13 cellular contexts compared by ENCODE assay signal in genomic region chr12:22283006-22283506, GRCh38. TPM values are rescaled to one million over a fixed set of nuclear protein-coding genes. Genes with fewer than 3 reads are reported as not detected.
DNase-seq lines count a peak whose midpoint lies in the region; ATAC-seq and TF ChIP-seq lines count a peak whose summit lies in the region.
"Had no signal": no experiment of that assay in that cellular context is flagged by ENCODE, and none has a peak within 500 bp of the region (broad histone marks: within the 10 kb centered on the region; RNA-seq: fewer than 3 reads in every experiment).

No MANE protein-coding gene starts in this region.

- no peaks in the 10 kb centered on the region for H3K36me3 ChIP-seq in breast epithelium
- no peaks in the 10 kb centered on the region for H3K36me3 ChIP-seq in smooth muscle cell (ENCODE audit: low read depth)
- H3K36me3 ChIP-seq in naive thymus-derived CD4-positive, alpha-beta T cell (ENCODE audit: control insufficient read depth in 2 of 3, insufficient read depth in 3 of 3, low read length in 3 of 3), result peaks cover 0 to 4% (median 0%) of the 10 kb centered on the region in 3 experiments

- H3K27ac ChIP-seq in breast epithelium, result peak overlapping the region; percentile 69 to 90
- H3K27ac ChIP-seq in right cardiac atrium (ENCODE audit: low read length), result peak overlapping the region; percentile 25
- H3K27ac ChIP-seq in smooth muscle cell (ENCODE audit: low read depth), result peak overlapping the region; percentile 70
- no peak overlapping the region for H3K27ac ChIP-seq in naive thymus-derived CD4-positive, alpha-beta T cell (ENCODE audit: low read depth, low read length)

- peak overlapping the region; percentile 82 for H3K4me2 ChIP-seq in smooth muscle cell

- H3K9me3 ChIP-seq in breast epithelium, result no peaks in the 10 kb centered on the region
- no peaks in the 10 kb centered on the region for H3K9me3 ChIP-seq in right cardiac atrium (ENCODE audit: control insufficient read depth, low read length)
- no peaks in the 10 kb centered on the region for H3K9me3 ChIP-seq in smooth muscle cell (replicated peaks; ENCODE audit: low read depth)
- H3K9me3 ChIP-seq in naive thymus-derived CD4-positive, alpha-beta T cell (ENCODE audit: control insufficient read depth in 2 of 3, low read length in 3 of 3), result no peaks in the 10 kb centered on the region
- H3K9me3 ChIP-seq: Caco-2 had no signal

- no peak overlapping the region for H3K4me3 Mint-ChIP-seq in naive thymus-derived CD4-positive, alpha-beta T cell
- H3K4me3 Mint-ChIP-seq in activated naive CD8-positive, alpha-beta T cell treated with anti-CD3 and anti-CD28 coated beads, Interleukin-2, amount 50 U/mL, for 24 hours, result no peak overlapping the region

- H4K20me1 ChIP-seq in smooth muscle cell (ENCODE audit: low read depth), result peaks cover 7% of the 10 kb centered on the region

- peaks cover 0 to 3% (median 0%) of the 10 kb centered on the region in 5 donors for H3K36me3 Mint-ChIP-seq in naive thymus-derived CD4-positive, alpha-beta T cell
- H3K36me3 Mint-ChIP-seq in activated naive CD8-positive, alpha-beta T cell treated with anti-CD3 and anti-CD28 coated beads, Interleukin-2, amount 50 U/mL, for 24 hours (ENCODE audit: low read depth), result no peaks in the 10 kb centered on the region

- POLR2A ChIA-PET in naive thymus-derived CD4-positive, alpha-beta T cell (lab: Charles Lee), result no interaction called here

- peaks cover 0 to 9% (median 0%) of the 10 kb centered on the region in 5 donors for H3K27me3 Mint-ChIP-seq in naive thymus-derived CD4-positive, alpha-beta T cell
- peaks cover 6% of the 10 kb centered on the region for H3K27me3 Mint-ChIP-seq in activated naive CD8-positive, alpha-beta T cell treated with anti-CD3 and anti-CD28 coated beads, Interleukin-2, amount 50 U/mL, for 24 hours

- H3K4me1 ChIP-seq in breast epithelium (peaks cover 9 to 13% of the 10 kb centered on the region in 2 donors), right cardiac atrium (ENCODE audit: control insufficient read depth, insufficient read depth, low read length) (peaks cover 1% of the 10 kb centered on the region), smooth muscle cell (ENCODE audit: low read depth) (peaks cover 20% of the 10 kb centered on the region)
- H3K4me1 ChIP-seq in naive thymus-derived CD4-positive, alpha-beta T cell (ENCODE audit: control insufficient read depth in 2 of 2, insufficient read depth in 2 of 2, low read length in 2 of 2), result peaks cover under 1 to 9% of the 10 kb centered on the region in 2 donors
- H3K4me1 ChIP-seq: Caco-2 had no signal

- H2AFZ ChIP-seq in smooth muscle cell (ENCODE audit: low read depth), result no peak overlapping the region

- no peaks in the 10 kb centered on the region for H3F3A ChIP-seq in smooth muscle cell (ENCODE audit: low read depth)

- intact Hi-C loops in breast epithelium (cut with DNase I; ENCODE audit: low total_unique reads) (no loop called here), right cardiac atrium (cut with DNase I) (no loop called here)
- intact Hi-C loops in naive thymus-derived CD4-positive, alpha-beta T cell (cut with micrococcal nuclease), result no loop called here

- peak overlapping the region in 1 of 3 donors; percentile 2 for H3K4me3 ChIP-seq in breast epithelium
- no peak overlapping the region for H3K4me3 ChIP-seq in right cardiac atrium (ENCODE audit: low read length)
- no peak overlapping the region for H3K4me3 ChIP-seq in smooth muscle cell
- no peak overlapping the region for H3K4me3 ChIP-seq in naive thymus-derived CD4-positive, alpha-beta T cell (ENCODE audit: low read length)

- no peak overlapping the region for H3K27ac Mint-ChIP-seq in naive thymus-derived CD4-positive, alpha-beta T cell
- H3K27ac Mint-ChIP-seq in activated naive CD8-positive, alpha-beta T cell treated with anti-CD3 and anti-CD28 coated beads, Interleukin-2, amount 50 U/mL, for 24 hours, result no peak overlapping the region

- H3K9ac ChIP-seq in smooth muscle cell (ENCODE audit: low read depth), result peak overlapping the region; percentile 9

- peaks cover 3 to 14% (median 7%) of the 10 kb centered on the region in 7 donors for H3K4me1 Mint-ChIP-seq in naive thymus-derived CD4-positive, alpha-beta T cell
- H3K4me1 Mint-ChIP-seq in activated naive CD8-positive, alpha-beta T cell treated with anti-CD3 and anti-CD28 coated beads, Interleukin-2, amount 50 U/mL, for 24 hours, result peaks cover 4% of the 10 kb centered on the region

- no peaks in the 10 kb centered on the region for H3K27me3 ChIP-seq in breast epithelium
- no peaks in the 10 kb centered on the region for H3K27me3 ChIP-seq in right cardiac atrium (ENCODE audit: control insufficient read depth, insufficient read depth)
- H3K27me3 ChIP-seq in smooth muscle cell (ENCODE audit: low read depth), result no peaks in the 10 kb centered on the region
- no peaks in the 10 kb centered on the region for H3K27me3 ChIP-seq in naive thymus-derived CD4-positive, alpha-beta T cell (ENCODE audit: control insufficient read depth in 2 of 2, insufficient read depth in 2 of 2, low read length in 2 of 2)

- ATAC-seq in right cardiac atrium, result peak; percentile 28 to 83
- ATAC-seq in HG03521 (IDR thresholded peaks at IDR 0.05; ENCODE audit: unreplicated experiment), result no peak
- ATAC-seq in naive thymus-derived CD4-positive, alpha-beta T cell, result no peak
- ATAC-seq in activated naive CD8-positive, alpha-beta T cell treated with anti-CD3 and anti-CD28 coated beads, Interleukin-2, amount 50 U/mL, for 24 hours, result no peak

- peaks cover 0 to 2% (median 0%) of the 10 kb centered on the region in 11 donors for H3K9me3 Mint-ChIP-seq in naive thymus-derived CD4-positive, alpha-beta T cell
- H3K9me3 Mint-ChIP-seq in activated naive CD8-positive, alpha-beta T cell treated with anti-CD3 and anti-CD28 coated beads, Interleukin-2, amount 50 U/mL, for 24 hours, result no peaks in the 10 kb centered on the region

- TF ChIP-seq CTCF in breast epithelium (IDR thresholded peaks at IDR 0.05) (no peak), smooth muscle cell (IDR thresholded peaks at IDR 0.05; ENCODE audit: borderline replicate concordance, insufficient read depth, poor library complexity, severe bottlenecking) (no peak)

- DNase-seq in GM04504 (ENCODE audit: low read depth), result peak; percentile 68
- DNase-seq in breast epithelium (ENCODE audit: low spot score in 2 of 2), result no peak
- no peak for DNase-seq in right cardiac atrium
- DNase-seq in smooth muscle cell (lab: John Stamatoyannopoulos, UW; ENCODE audit: unreplicated experiment), result no peak
- no peak for DNase-seq in naive thymus-derived CD4-positive, alpha-beta T cell
- DNase-seq in activated CD4-positive, alpha-beta T cell treated with anti-CD3 and anti-CD28 coated beads, Interleukin-2, amount 50 U/mL, for 4 hours, result no peak
- no peak for DNase-seq in activated naive CD8-positive, alpha-beta T cell treated with anti-CD3 and anti-CD28 coated beads, Interleukin-2, amount 50 U/mL, for 24 hours
- DNase-seq: activated CD8-positive, alpha-beta memory T cell treated with anti-CD3 and anti-CD28 coated beads, Interleukin-2, amount 50 U/mL, for 4 hours; Caco-2; effector CD8-positive, alpha-beta T cell; midbrain; NCI-H2107 had no signal

- no peak for TF ChIP-seq POLR2A in breast epithelium (IDR thresholded peaks at IDR 0.05)

- WGBS in right cardiac atrium, result 39% methylated on average over 3 of the region's 3 CpGs
- 34% methylated on average over 3 of the region's 3 CpGs for WGBS in smooth muscle cell (ENCODE audit: low lambda C conversion rate)

- CTCF ChIA-PET in naive thymus-derived CD4-positive, alpha-beta T cell (lab: Charles Lee), result no interaction called here

- H3K79me2 ChIP-seq in smooth muscle cell (ENCODE audit: low read depth), result no peaks in the 10 kb centered on the region

RNA-seq across cellular contexts. Expression of gene ST8SIA1, which starts 51.5 kb away (rescaled TPM):
- total RNA-seq in breast epithelium, result 10 to 100 TPM in 2 of 3 donors, 1 to 10 TPM in 1; 2.6 to 11.1 (median 10.4) TPM
- 1 to 10 TPM; 3.0 to 9.6 (median 6.3) TPM for total RNA-seq in right cardiac atrium
- 3.8 TPM for polyA plus RNA-seq in right cardiac atrium
- 5.3 and 13.8 TPM in 2 replicates for total RNA-seq in smooth muscle cell
- polyA plus RNA-seq in smooth muscle cell, result 1.9 and 3.7 TPM in 2 replicates
- 1 to 10 TPM in 4 of 5 experiments, under 1 TPM in 1; 0.53 to 6.0 (median 4.0) TPM for total RNA-seq in naive thymus-derived CD4-positive, alpha-beta T cell
- under 1 TPM in 1 of 2 donors, not detected in 1; 0.51 TPM for polyA plus RNA-seq in naive thymus-derived CD4-positive, alpha-beta T cell
- total RNA-seq: Caco-2 had no signal

Comparison
In these comparisons a context has a peak if more than half of its experiments do, and no peak if none do; other contexts are left out.
1. ATAC-seq: peak in right cardiac atrium (2 of 2); none in HG03521 (single experiment), naive thymus-derived CD4-positive, alpha-beta T cell (single experiment) and activated naive CD8-positive, alpha-beta T cell treated with anti-CD3 and anti-CD28 coated beads, Interleukin-2, amount 50 U/mL, for 24 hours (single experiment).